ENCODE assay signal across 2 cellular contexts in the genomic region with DNA sequence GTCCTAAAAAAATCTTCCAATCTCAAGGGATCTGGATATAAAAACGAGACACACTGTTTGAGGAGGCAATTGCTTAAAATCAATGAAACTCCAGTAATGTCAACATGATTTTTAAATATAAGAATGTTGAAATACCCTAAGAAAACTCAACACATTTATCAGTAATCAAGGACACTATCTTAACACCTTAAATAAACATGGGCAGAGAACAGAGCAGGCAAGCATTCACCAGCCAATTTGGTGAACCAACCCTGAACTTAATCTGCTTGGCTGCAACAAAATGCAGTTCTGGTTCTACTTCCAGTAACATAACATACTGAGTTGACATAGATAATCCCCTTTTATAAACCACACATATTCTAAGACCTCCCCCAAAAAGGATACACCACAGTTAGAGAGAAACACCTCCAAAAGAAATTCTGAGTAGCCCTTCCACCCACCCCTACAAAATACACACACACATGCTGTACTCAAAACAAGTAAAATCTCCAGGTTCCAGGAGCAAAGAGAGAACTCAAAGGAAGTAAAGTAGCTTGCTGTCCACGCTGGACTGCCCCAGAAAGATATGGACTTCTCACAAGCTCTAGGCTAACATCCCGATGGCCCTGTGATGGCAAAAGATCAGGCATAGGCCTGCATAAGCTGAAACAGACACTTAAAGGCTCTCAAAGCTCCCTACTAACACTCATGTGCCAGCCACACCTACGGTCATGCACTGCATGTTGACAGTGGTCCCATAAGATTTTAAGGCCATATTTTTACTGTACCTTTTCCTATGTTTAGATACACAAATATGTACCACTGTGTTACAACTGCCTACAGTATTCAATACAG.
TF ChIP-seq lines count a peak whose summit lies in the region.

No MANE protein-coding gene starts in this region.

TF ChIP-seq in A549, 52 proteins besides CTCF, POLR2A, EP300 and RAD21:
- no peak for TF ChIP-seq JUNB (IDR thresholded peaks at IDR 0.05)
- TF ChIP-seq ZC3H11A (IDR thresholded peaks at IDR 0.05), result no peak
- TF ChIP-seq ZFP36 (IDR thresholded peaks at IDR 0.05; ENCODE audit: borderline replicate concordance, partially characterized antibody), result no peak
- TF ChIP-seq HDAC2 (IDR thresholded peaks at IDR 0.05), result no peak
- TF ChIP-seq MAX (IDR thresholded peaks at IDR 0.05), result no peak
- no peak for TF ChIP-seq ELK1 (IDR thresholded peaks at IDR 0.05; ENCODE audit: low read depth, low read length)
- no peak for TF ChIP-seq KDM5A (IDR thresholded peaks at IDR 0.05)
- TF ChIP-seq NFE2L2 (conservative IDR thresholded peaks at IDR 0.05; ENCODE audit: low read length), result no peak
- no peak for TF ChIP-seq FOSB (CRISPR knock-in tag; IDR thresholded peaks at IDR 0.05)
- no peak for TF ChIP-seq SMC3 (IDR thresholded peaks at IDR 0.05)
- no peak for TF ChIP-seq CHD4 (IDR thresholded peaks at IDR 0.05; ENCODE audit: borderline replicate concordance)
- TF ChIP-seq EHMT2 (IDR thresholded peaks at IDR 0.05; ENCODE audit: low read depth), result no peak
- TF ChIP-seq REST (IDR thresholded peaks at IDR 0.05), result no peak
- TF ChIP-seq RCOR1 (IDR thresholded peaks at IDR 0.05; ENCODE audit: low read depth, low read length), result no peak

TF ChIP-seq in K562, 482 proteins besides CTCF, POLR2A, EP300 and RAD21:
- TF ChIP-seq ZNF146 (CRISPR knock-in tag; IDR thresholded peaks at IDR 0.05; ENCODE audit: unreplicated experiment) (no peak), RBBP5 (IDR thresholded peaks at IDR 0.05; ENCODE audit: borderline replicate concordance, insufficient read depth, low read length, poor library complexity, severe bottlenecking) (no peak), ZNF12 (CRISPR knock-in tag; IDR thresholded peaks at IDR 0.05) (no peak), SRF (CRISPR knock-in tag; IDR thresholded peaks at IDR 0.05) (no peak), ZNF586 (CRISPR knock-in tag; conservative IDR thresholded peaks at IDR 0.05) (no peak), CHD2 (IDR thresholded peaks at IDR 0.05; ENCODE audit: low read depth, low read length) (no peak), TFE3 (CRISPR knock-in tag; IDR thresholded peaks at IDR 0.05) (no peak), HDAC1 (IDR thresholded peaks at IDR 0.05) (no peak), RBM39 (optimal IDR thresholded peaks at IDR 0.05; ENCODE audit: low read depth, low read length) (no peak), CREB1 (IDR thresholded peaks at IDR 0.05) (no peak), CREB1 (CRISPR knock-in tag; IDR thresholded peaks at IDR 0.05) (no peak)
